8 cellular contexts compared by ENCODE assay signal in genomic region chr1:234731371-234732085, GRCh38.
DNase-seq lines count a peak whose midpoint lies in the region; ATAC-seq and TF ChIP-seq lines count a peak whose summit lies in the region.

No MANE protein-coding gene starts in this region.

- peak; percentile 75 for DNase-seq in RPMI7951 (ENCODE audit: low read depth)
- peak; percentile 71 for DNase-seq in coronary artery (ENCODE audit: low spot score)
- peak; percentile 24 to 46 (median 37) for DNase-seq in stimulated activated CD4-positive, alpha-beta T cell treated with anti-CD3 and anti-CD28 coated beads, Interleukin-12 subunit alpha, Interleukin-12 subunit beta, amount 100 ng/mL, for 48 hours (ENCODE audit: low read depth in 2 of 3, low spot score in 1 of 3)
- DNase-seq in lower leg skin (ENCODE audit: low spot score in 2 of 2): no peak
- no peak for DNase-seq in NCI-H2171 (lab: John Stamatoyannopoulos, UW)
- DNase-seq in esophagus squamous epithelium (lab: John Stamatoyannopoulos, UW): no peak

- H3K27me3 ChIP-seq in esophagus squamous epithelium: no peaks in the 10 kb centered on the region

- intact Hi-C loops in lower leg skin (cut with DNase I; ENCODE audit: low total_unique reads): loop anchor here (10.0 kb wide), 1 partner anchor 237 kb away; no protein-coding TSS in a partner anchor
- intact Hi-C loops in esophagus squamous epithelium (cut with DNase I): no loop called here

- ATAC-seq in GM18505 (IDR thresholded peaks at IDR 0.05; ENCODE audit: unreplicated experiment): peak; percentile 47
- ATAC-seq in HG02588 (IDR thresholded peaks at IDR 0.05; ENCODE audit: unreplicated experiment): peak; percentile 57

- H3K4me1 ChIP-seq in esophagus squamous epithelium: peaks cover 14 to 46% (median 31%) of the 10 kb centered on the region in 3 donors

- no peaks in the 10 kb centered on the region for H3K36me3 ChIP-seq in esophagus squamous epithelium

- no peak overlapping the region for H3K4me3 ChIP-seq in coronary artery
- no peak overlapping the region for H3K4me3 ChIP-seq in lower leg skin (ENCODE audit: low read depth, poor library complexity, severe bottlenecking)
- no peak overlapping the region for H3K4me3 ChIP-seq in esophagus squamous epithelium

- H3K27ac ChIP-seq in coronary artery: no peak overlapping the region
- peak overlapping the region in 2 of 4 donors; percentile 25 to 33 for H3K27ac ChIP-seq in esophagus squamous epithelium

- 73 to 76% methylated on average over 11 of the region's 11 CpGs for WGBS in lower leg skin, 2 donors
- 47 to 52% methylated on average over 11 of the region's 11 CpGs for WGBS in esophagus squamous epithelium, 2 donors

- TF ChIP-seq CTCF in coronary artery (IDR thresholded peaks at IDR 0.05) (no peak), lower leg skin (IDR thresholded peaks at IDR 0.05) (no peak), esophagus squamous epithelium (IDR thresholded peaks at IDR 0.05) (no peak)

- TF ChIP-seq POLR2A in GM18505 (IDR thresholded peaks at IDR 0.05; ENCODE audit: borderline replicate concordance, extremely low read depth, insufficient read depth, insufficient read length) (no peak), lower leg skin (IDR thresholded peaks at IDR 0.05) (no peak), esophagus squamous epithelium (IDR thresholded peaks at IDR 0.05) (no peak)

- H3K9me3 ChIP-seq in esophagus squamous epithelium: no peaks in the 10 kb centered on the region

Comparison
In these comparisons a context has a peak if more than half of its experiments do, and no peak if none do; other contexts are left out.
1. DNase-seq: peak in RPMI7951 (single experiment), coronary artery (single experiment) and stimulated activated CD4-positive, alpha-beta T cell treated with anti-CD3 and anti-CD28 coated beads, Interleukin-12 subunit alpha, Interleukin-12 subunit beta, amount 100 ng/mL, for 48 hours (3 of 3); none in lower leg skin (0 of 2), NCI-H2171 (single experiment) and esophagus squamous epithelium (single experiment).